In the genomic region with DNA sequence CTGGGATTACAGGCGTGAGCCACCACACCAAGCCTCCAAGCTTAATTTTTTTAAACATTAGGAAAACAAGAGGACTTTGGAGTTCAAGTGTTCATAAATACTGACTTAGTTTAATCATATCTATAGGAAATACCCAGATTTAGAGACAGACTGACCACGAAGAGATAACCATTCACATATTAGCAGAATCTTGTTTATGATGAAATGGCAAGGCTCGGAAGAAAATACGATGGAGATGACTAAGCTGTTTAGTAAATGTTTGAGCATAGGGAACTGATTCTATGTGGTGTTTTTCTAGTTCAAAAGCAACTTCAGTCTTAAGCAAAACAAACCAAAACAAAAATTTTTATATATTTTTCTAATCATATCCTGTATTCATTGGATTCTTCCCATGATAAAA, we compare ENCODE assay signal across 22 cellular contexts. TPM values are rescaled to one million over a fixed set of nuclear protein-coding genes. Genes with fewer than 3 reads are reported as not detected.
"Had no signal": no experiment of that assay in that cellular context is flagged by ENCODE, and none has a peak within 500 bp of the region (broad histone marks: within the 10 kb centered on the region; RNA-seq: fewer than 3 reads in every experiment).

No MANE protein-coding gene starts in this region.

- H3K9ac ChIP-seq: KMS-11 had no signal

- DNase-seq: Kasumi-1, MM.1S, NCI-H1092 treated with DMSO at 0.1 percent for 48 hours, NCI-H1436, NCI-H187, NCI-H2029, NCI-H2081 treated with DMSO at 0.1 percent for 48 hours, NCI-H2171, NCI-H226, NCI-H446, NCI-H510A, NCI-H524 treated with DMSO at 0.1 percent for 48 hours, NCI-H69, NCI-H774, PC-9, Peyer's patch, SHP77 treated with DMSO at 0.1 percent for 48 hours, SJCRH30 had no signal

- H3K4me2 ChIP-seq: KMS-11, PC-9 had no signal

- H3K36me3 ChIP-seq: Peyer's patch, SJCRH30 had no signal

- ATAC-seq: HepG2, K562, Right ventricle myocardium inferior had no signal

- H3K27ac ChIP-seq: KMS-11, PC-9, Peyer's patch, SJCRH30 had no signal

- H3K27me3 ChIP-seq: Peyer's patch, SJCRH30 had no signal

- H3K4me1 ChIP-seq: Peyer's patch, SJCRH30 had no signal

- H3K9me3 ChIP-seq: SJCRH30 had no signal

- H3K4me3 ChIP-seq: K562, PC-9, Peyer's patch, SJCRH30 had no signal

- H2AFZ ChIP-seq: PC-9 had no signal

RNA-seq across cellular contexts. Expression of gene TUSC1, which starts 13.5 kb away (rescaled TPM):
- polyA plus RNA-seq: HepG2, K562 had no signal
